In genomic region chr15:70406624-70407390, GRCh38 we compare ENCODE assay signal across 21 cellular contexts.
"Had no signal": no experiment of that assay in that cellular context is flagged by ENCODE, and none has a peak within 500 bp of the region (broad histone marks: within the 10 kb centered on the region; RNA-seq: fewer than 3 reads in every experiment).

No MANE protein-coding gene starts in this region.

- H3K27ac Mint-ChIP-seq: activated B cell treated with CpG ODN at 0.5 μM for 24 hours; activated CD8-positive, alpha-beta T cell treated with anti-CD3 and anti-CD28 coated beads for 36 hours; activated naive CD8-positive, alpha-beta T cell treated with anti-CD3 and anti-CD28 coated beads, Interleukin-2, amount 10 ng/mL, durations not matched to agents 7 days and 5 days; activated T-helper 17 cell treated with anti-CD3 and anti-CD28 coated beads, Interleukin-2, amount 50 U/mL, for 72 hours; memory B cell; T-helper 2 cell treated with Interferon-gamma antibody and Interleukin-4, amounts not matched to agents 5 μg/mL and 100 μg/mL, for 36 hours had no signal

- H3K9me3 ChIP-seq: body of pancreas, vagina had no signal

- H3K9me3 Mint-ChIP-seq: activated B cell treated with CpG ODN at 0.5 μM for 24 hours; activated CD8-positive, alpha-beta T cell treated with anti-CD3 and anti-CD28 coated beads for 36 hours; memory B cell; naive thymus-derived CD8-positive, alpha-beta T cell; T-helper 2 cell treated with Interferon-gamma antibody and Interleukin-4, amounts not matched to agents 5 μg/mL and 100 μg/mL, for 36 hours had no signal

- H3K4me3 Mint-ChIP-seq: activated B cell treated with CpG ODN at 0.5 μM for 24 hours; activated CD8-positive, alpha-beta T cell treated with anti-CD3 and anti-CD28 coated beads for 36 hours; activated naive CD8-positive, alpha-beta T cell treated with anti-CD3 and anti-CD28 coated beads, Interleukin-2, amount 10 ng/mL, durations not matched to agents 7 days and 5 days; activated T-helper 17 cell treated with anti-CD3 and anti-CD28 coated beads, Interleukin-2, amount 50 U/mL, for 72 hours; memory B cell; naive thymus-derived CD8-positive, alpha-beta T cell; T-helper 2 cell treated with Interferon-gamma antibody and Interleukin-4, amounts not matched to agents 5 μg/mL and 100 μg/mL, for 36 hours had no signal

- H3K36me3 Mint-ChIP-seq: naive thymus-derived CD8-positive, alpha-beta T cell had no signal

- ATAC-seq: activated CD8-positive, alpha-beta T cell treated with anti-CD3 and anti-CD28 coated beads for 36 hours; activated T-helper 17 cell treated with anti-CD3 and anti-CD28 coated beads, Interleukin-2, amount 50 U/mL, for 72 hours; body of pancreas; left ventricle myocardium superior; naive thymus-derived CD8-positive, alpha-beta T cell had no signal

- H3K4me1 ChIP-seq: body of pancreas, vagina had no signal

- H3K27me3 ChIP-seq: body of pancreas, vagina had no signal

- H3K4me1 Mint-ChIP-seq: activated B cell treated with CpG ODN at 0.5 μM for 24 hours; activated T-helper 17 cell treated with anti-CD3 and anti-CD28 coated beads, Interleukin-2, amount 50 U/mL, for 72 hours; memory B cell had no signal

- H3K36me3 ChIP-seq: tibial artery, vagina had no signal

- H3K4me3 ChIP-seq: body of pancreas, dorsolateral prefrontal cortex, tibial artery, vagina had no signal

- H3K27ac ChIP-seq: body of pancreas, dorsolateral prefrontal cortex, tibial artery, vagina had no signal

- DNase-seq: activated B cell treated with CpG ODN at 0.5 μM for 24 hours; activated CD4-positive, alpha-beta T cell treated with anti-CD3 and anti-CD28 coated beads for 4 hours; activated CD8-positive, alpha-beta T cell treated with anti-CD3 and anti-CD28 coated beads for 36 hours; activated naive CD4-positive, alpha-beta T cell treated with Interleukin-2 at 50 U/mL for 16 hours; activated naive CD8-positive, alpha-beta T cell treated with anti-CD3 and anti-CD28 coated beads, Interleukin-2, amount 10 ng/mL, durations not matched to agents 7 days and 5 days; activated T-cell treated with anti-CD3 and anti-CD28 coated beads, Interleukin-2, amount 50 U/mL, for 1 hour; body of pancreas; central memory CD4-positive, alpha-beta T cell; dorsolateral prefrontal cortex; head of caudate nucleus; left ventricle myocardium superior; naive thymus-derived CD8-positive, alpha-beta T cell; nucleus accumbens; stimulated activated CD4-positive, alpha-beta T cell treated with anti-CD3 and anti-CD28 coated beads, Interleukin-12 subunit alpha, Interleukin-12 subunit beta, amount 100 ng/mL, for 4 hours; stimulated activated CD4-positive, alpha-beta T cell treated with anti-CD3 and anti-CD28 coated beads, Interleukin-2, amount 100 ng/mL, for 24 hours; stimulated activated naive CD4-positive, alpha-beta T cell treated with Interleukin-2 at 50 U/mL for 16 hours had no signal
